Comparison of ENCODE assay signal across 25 cellular contexts in the genomic region with DNA sequence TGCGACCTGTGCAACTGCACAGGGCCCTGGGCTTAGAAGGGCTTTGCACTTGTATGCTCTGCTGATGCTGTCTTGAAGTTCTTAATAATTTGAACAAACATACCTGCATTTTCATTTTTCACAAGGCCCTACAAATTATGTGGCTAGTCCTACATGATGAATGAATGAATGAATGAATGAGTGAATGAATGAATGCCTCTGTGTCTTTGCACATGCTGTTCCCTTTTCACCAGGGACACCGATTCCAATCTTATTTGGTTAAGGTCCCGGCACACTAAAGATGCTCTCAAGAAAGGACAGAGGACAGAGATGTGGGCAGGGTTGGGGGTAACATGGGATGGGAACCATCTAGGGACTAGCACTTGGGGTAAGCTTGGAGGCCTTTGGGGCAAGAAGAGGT. TPM values are rescaled to one million over a fixed set of nuclear protein-coding genes. Genes with fewer than 3 reads are reported as not detected.
A peak's percentile ranks its signal among the peaks of the same experiment; 100 is the strongest.
DNase-seq lines count a peak whose midpoint lies in the region; ATAC-seq, FAIRE-seq and TF ChIP-seq lines count a peak whose summit lies in the region.
"Had no signal": no experiment of that assay in that cellular context is flagged by ENCODE, and none has a peak within 500 bp of the region (broad histone marks: within the 10 kb centered on the region; RNA-seq: fewer than 3 reads in every experiment).

No MANE protein-coding gene starts in this region.

- in situ Hi-C loops in GM12878 (cut with MboI) = no loop called here

- peaks cover 11% of the 10 kb centered on the region; the same call in 1 of the 2 replicates for H3K4me1 ChIP-seq in HEK293 (ENCODE audit: control insufficient read depth, insufficient read depth, low read length)
- no peaks in the 10 kb centered on the region for H3K4me1 ChIP-seq in GM12878 (ENCODE audit: control insufficient read depth, insufficient read depth, low read length)
- peaks cover 8% of the 10 kb centered on the region for H3K4me1 ChIP-seq in neural progenitor cell
- H3K4me1 ChIP-seq: BLaER1 had no signal

- H3F3A ChIP-seq in neural progenitor cell (ENCODE audit: low read depth) = no peaks in the 10 kb centered on the region

- H2AFZ ChIP-seq in GM12878 (ENCODE audit: control insufficient read depth, low read depth, low read length) = no peak overlapping the region
- H2AFZ ChIP-seq in neural progenitor cell (replicated peaks) = no peak overlapping the region

- CTCF ChIA-PET in HEK293 (lab: Yijun Ruan, JAX) = interaction anchor here (1.0 to 1.1 kb wide), 2 partner anchors 11 to 126 kb away, joined by 4 read pairs; no protein-coding TSS in a partner anchor
- CTCF ChIA-PET in GM12878 (lab: Yijun Ruan, JAX) = no interaction called here
- CTCF ChIA-PET in activated CD4-positive, alpha-beta memory T cell treated with anti-CD3 and anti-CD28 coated beads for 36 hours (lab: Charles Lee) = no interaction called here

- H3K4me1 Mint-ChIP-seq in neural progenitor cell = peaks cover 27% of the 10 kb centered on the region
- no peaks in the 10 kb centered on the region for H3K4me1 Mint-ChIP-seq in activated CD4-positive, alpha-beta memory T cell treated with anti-CD3 and anti-CD28 coated beads for 36 hours (ENCODE audit: low read depth)
- H3K4me1 Mint-ChIP-seq: CD4-positive, alpha-beta memory T cell; CD8-positive, alpha-beta memory T cell had no signal

- H3K36me3 ChIP-seq in HEK293 (ENCODE audit: control insufficient read depth in 2 of 2, insufficient read depth in 1 of 2, low read length in 2 of 2) (no peaks in the 10 kb centered on the region; a peak in 1 of 3 replicates), GM12878 (ENCODE audit: control insufficient read depth in 2 of 2, insufficient read depth in 2 of 2, low read length in 1 of 2) (no peaks in the 10 kb centered on the region), neural progenitor cell (no peaks in the 10 kb centered on the region)
- H3K36me3 ChIP-seq: BE2C, BLaER1 had no signal

- H3K27me3 Mint-ChIP-seq in neural progenitor cell (ENCODE audit: insufficient read depth, low read depth) = peaks cover 21% of the 10 kb centered on the region
- peaks cover 6% of the 10 kb centered on the region for H3K27me3 Mint-ChIP-seq in activated CD4-positive, alpha-beta memory T cell treated with anti-CD3 and anti-CD28 coated beads for 36 hours

- intact Hi-C loops in GM12878 (cut with micrococcal nuclease; ENCODE audit: unreplicated experiment) = no loop called here
- intact Hi-C loops in activated CD4-positive, alpha-beta memory T cell treated with anti-CD3 and anti-CD28 coated beads for 36 hours (cut with micrococcal nuclease) = no loop called here

- H3K4me3 ChIP-seq in HEK293 (ENCODE audit: low read depth, low read length) = no peak overlapping the region
- H3K4me3 ChIP-seq in GM12878 = no peak overlapping the region
- H3K4me3 ChIP-seq in neural progenitor cell = no peak overlapping the region
- H3K4me3 ChIP-seq: BLaER1 had no signal

- TF ChIP-seq EP300 in GM12878 (IDR thresholded peaks at IDR 0.05; ENCODE audit: borderline replicate concordance in 1 of 2, control insufficient read depth in 1 of 2, low read depth in 2 of 2, low read length in 2 of 2) = no peak

- BruUV-seq in GM12878 (replicated peaks; lab: Mats Ljungman, UMichigan) = no TSS peak

- TF ChIP-seq CTCF in HEK293 (tag by site-specific recombination; IDR thresholded peaks at IDR 0.05) (no peak), GM12878 (IDR thresholded peaks at IDR 0.05 in 2 of 3, conservative IDR thresholded peaks at IDR 0.05 in 1 of 3; ENCODE audit: control insufficient read depth in 2 of 3, extremely low read depth in 1 of 3, insufficient read depth in 1 of 3, low read depth in 3 of 3, low read length in 3 of 3) (no peak), neural progenitor cell (IDR thresholded peaks at IDR 0.05) (no peak)

- H3K9ac ChIP-seq in GM12878 (ENCODE audit: control insufficient read depth, insufficient read depth, low read length) (no peak overlapping the region), neural progenitor cell (no peak overlapping the region)
- H3K9ac ChIP-seq: BLaER1 had no signal

- H4K20me1 ChIP-seq in GM12878 (ENCODE audit: control insufficient read depth, insufficient read depth) (no peaks in the 10 kb centered on the region), neural progenitor cell (ENCODE audit: low read depth) (no peaks in the 10 kb centered on the region)
- H4K20me1 ChIP-seq: BLaER1 had no signal

- H3K36me3 Mint-ChIP-seq in neural progenitor cell = no peaks in the 10 kb centered on the region
- H3K36me3 Mint-ChIP-seq in activated CD4-positive, alpha-beta memory T cell treated with anti-CD3 and anti-CD28 coated beads for 36 hours = no peaks in the 10 kb centered on the region
- H3K36me3 Mint-ChIP-seq: CD14-positive monocyte; CD4-positive, alpha-beta memory T cell; CD4-positive, CD25-positive, alpha-beta regulatory T cell; CD8-positive, alpha-beta memory T cell had no signal

- no peak for TF ChIP-seq POLR2A in GM12878 (IDR thresholded peaks at IDR 0.05; ENCODE audit: low read depth, low read length)

- H3K4me3 Mint-ChIP-seq in neural progenitor cell = no peak overlapping the region
- H3K4me3 Mint-ChIP-seq in activated CD4-positive, alpha-beta memory T cell treated with anti-CD3 and anti-CD28 coated beads for 36 hours = no peak overlapping the region
- H3K4me3 Mint-ChIP-seq: CD14-positive monocyte; CD4-positive, alpha-beta memory T cell; CD4-positive, CD25-positive, alpha-beta regulatory T cell; CD8-positive, alpha-beta memory T cell had no signal

- H3K79me2 ChIP-seq in GM12878 (ENCODE audit: control insufficient read depth, insufficient read depth, low read length) (no peaks in the 10 kb centered on the region), neural progenitor cell (ENCODE audit: low read depth) (no peaks in the 10 kb centered on the region)

- H3K27ac Mint-ChIP-seq in neural progenitor cell = peak overlapping the region; percentile 94
- H3K27ac Mint-ChIP-seq in activated CD4-positive, alpha-beta memory T cell treated with anti-CD3 and anti-CD28 coated beads for 36 hours = no peak overlapping the region
- H3K27ac Mint-ChIP-seq: CD8-positive, alpha-beta memory T cell had no signal

- H3K9me3 Mint-ChIP-seq in neural progenitor cell = no peaks in the 10 kb centered on the region
- H3K9me3 Mint-ChIP-seq in activated CD4-positive, alpha-beta memory T cell treated with anti-CD3 and anti-CD28 coated beads for 36 hours = no peaks in the 10 kb centered on the region
- H3K9me3 Mint-ChIP-seq: CD4-positive, alpha-beta memory T cell; CD8-positive, alpha-beta memory T cell had no signal

- H3K9me3 ChIP-seq in HEK293 (ENCODE audit: control insufficient read depth, insufficient read depth, low read depth, low read length) (no peaks in the 10 kb centered on the region), GM12878 (replicated peaks; ENCODE audit: control insufficient read depth, insufficient read depth, low read length) (no peaks in the 10 kb centered on the region), neural progenitor cell (ENCODE audit: low read depth) (no peaks in the 10 kb centered on the region)
- H3K9me3 ChIP-seq: BE2C, BLaER1 had no signal

- H3K4me2 ChIP-seq in GM12878 (ENCODE audit: control insufficient read depth, insufficient read depth) = no peak overlapping the region
- H3K4me2 ChIP-seq in neural progenitor cell = no peak overlapping the region
- H3K4me2 ChIP-seq: BLaER1 had no signal

- POLR2A ChIA-PET in HEK293 (lab: Yijun Ruan, JAX) = no interaction called here
- POLR2A ChIA-PET in GM12878 (lab: Charles Lee) = interaction anchor here (0.5 kb wide), 1 partner anchor 305 kb away, joined by 5 read pairs; no protein-coding TSS in a partner anchor
- POLR2A ChIA-PET in activated CD4-positive, alpha-beta memory T cell treated with anti-CD3 and anti-CD28 coated beads for 36 hours (lab: Charles Lee) = no interaction called here

- H3K27me3 ChIP-seq in GM12878 (replicated peaks in 1 of 2; ENCODE audit: control insufficient read depth in 2 of 2, insufficient read depth in 2 of 2, low read length in 1 of 2) (peaks cover 0 to 1% of the 10 kb centered on the region in 2 experiments; a peak in 2 of 4 replicates), neural progenitor cell (no peaks in the 10 kb centered on the region)
- H3K27me3 ChIP-seq: BE2C, BLaER1 had no signal

- no peak for DNase-seq in GM12878 (ENCODE audit: low read depth, low spot score)
- no peak for DNase-seq in neural progenitor cell (ENCODE audit: low spot score)
- no peak for DNase-seq in iPS-NIHi7 (ENCODE audit: extremely low spot score)
- no peak for DNase-seq in activated CD4-positive, alpha-beta memory T cell treated with anti-CD3 and anti-CD28 coated beads for 36 hours
- DNase-seq: 8988T; ACHN; BE2C; C1 segment of cervical spinal cord; CD4-positive, alpha-beta memory T cell; CD4-positive, CD25-positive, alpha-beta regulatory T cell; CD8-positive, alpha-beta memory T cell; COR-L47; DMS 273 treated with DMSO at 0.1 percent for 48 hours; DMS153; DMS53; DMS79; DND-41; EL; GDM1 had no signal

- WGBS in GM12878 (ENCODE audit: insufficient coverage, insufficient replicate concordance, low lambda C conversion rate, missing lambda C conversion rate) = 42% methylated on average over 3 of the region's 3 CpGs

- H3K27ac ChIP-seq in HEK293 (ENCODE audit: extremely low read depth, low read depth, low read length) (no peak overlapping the region), GM12878 (ENCODE audit: control insufficient read depth, insufficient read depth) (no peak overlapping the region), neural progenitor cell (no peak overlapping the region)
- H3K27ac ChIP-seq: BLaER1 had no signal

- SMC1A ChIA-PET in GM12878 (lab: Charles Lee; ENCODE audit: uncharacterized antibody, unreplicated experiment) = no interaction called here

- no peak for TF ChIP-seq RAD21 in GM12878 (IDR thresholded peaks at IDR 0.05; ENCODE audit: insufficient read depth, low read depth, low read length)

- no peak for FAIRE-seq in GM12878 (lab: Jason Lieb, UNC)
- FAIRE-seq: A204.1, GM12891, GM19239 had no signal

- RAD21 ChIA-PET in GM12878 (lab: Charles Lee; ENCODE audit: unreplicated experiment) = no interaction called here

- ATAC-seq in GM12878 = no peak

RNA-seq across cellular contexts. Expression of a gene that starts 39.4 kb away (rescaled TPM):
- total RNA-seq in GM12878 (2013; cell fraction: nucleolus; rRNA removed) = 0.81 and 1.5 TPM in 2 replicates
- total RNA-seq in GM12878 (2014; rRNA removed) = 0.11 and 0.16 TPM in 2 replicates
- 0.04 and 0.05 TPM in 2 replicates for total RNA-seq in GM12878 (2014; rRNA removed; fragmentation: Illumina TruSeq; extraction: Trizol)
- total RNA-seq in GM12878 (2021) = 0.13 and 0.15 TPM in 2 replicates
- polyA plus RNA-seq in GM12878 (2011; ENCODE audit: low read depth) = 0.03 TPM
- 0.36 and 0.50 TPM in 2 replicates for polyA plus RNA-seq in GM12878 (2011; rRNA removed)
- 0.50 and 0.57 TPM in 2 replicates for polyA plus RNA-seq in GM12878 (2011; cell fraction: cytosol; rRNA removed)
- polyA plus RNA-seq in GM12878 (2011; cell fraction: nucleus; rRNA removed) = 0.53 and 0.60 TPM in 2 replicates
- polyA plus RNA-seq in GM12878 (2012) = 0.03 and 0.04 TPM in 2 replicates
- polyA plus RNA-seq in GM12878 (2014; fragmentation: Illumina TruSeq; extraction: Trizol) = 0.03 TPM in 1 of 2 replicates, not detected in the other
- polyA plus RNA-seq in GM12878 (2014; fragmentation: Nextera tagmentation; extraction: Ambion mirVana) = under 1 TPM in 1 of 2 experiments, not detected in 1; 0.04 TPM
- polyA plus RNA-seq in GM12878 (2014; rRNA removed) = 0.06 TPM in 2 replicates
- under 1 TPM in 1 of 2 experiments, not detected in 1; 0.04 TPM for polyA plus RNA-seq in GM12878 (2016; fragmentation: Nextera tagmentation; extraction: Ambion mirVana)
- 0.98 and 1.1 TPM in 2 replicates for polyA minus RNA-seq in GM12878 (2011; rRNA and poly(A)+ RNA removed)
- polyA minus RNA-seq in GM12878 (2011; cell fraction: cytosol; rRNA and poly(A)+ RNA removed) = 0.27 and 0.42 TPM in 2 replicates
- polyA minus RNA-seq in GM12878 (2011; cell fraction: nucleus; rRNA and poly(A)+ RNA removed) = 0.36 and 0.48 TPM in 2 replicates
- total RNA-seq in neural progenitor cell (ENCODE audit: low replicate concordance) = 9.1 and 11.9 TPM in 2 replicates
- under 1 TPM; 0.19 to 0.31 TPM for total RNA-seq in activated CD4-positive, alpha-beta memory T cell treated with anti-CD3 and anti-CD28 coated beads for 36 hours
- total RNA-seq: CD4-positive, alpha-beta memory T cell; CD4-positive, CD25-positive, alpha-beta regulatory T cell had no signal
- polyA plus RNA-seq: CD14-positive monocyte; CD4-positive, alpha-beta memory T cell; CD4-positive, CD25-positive, alpha-beta regulatory T cell; CD8-positive, alpha-beta memory T cell had no signal
